In genomic region chr6:109477184-109477583, GRCh38 we compare ENCODE assay signal across 11 cellular contexts. TPM values are rescaled to one million over a fixed set of nuclear protein-coding genes. Genes with fewer than 3 reads are reported as not detected.
DNase-seq lines count a peak whose midpoint lies in the region; ATAC-seq and TF ChIP-seq lines count a peak whose summit lies in the region.
"Had no signal": no experiment of that assay in that cellular context is flagged by ENCODE, and none has a peak within 500 bp of the region (broad histone marks: within the 10 kb centered on the region; RNA-seq: fewer than 3 reads in every experiment).

No MANE protein-coding gene starts in this region.

- H3K27me3 Mint-ChIP-seq in activated CD4-positive, alpha-beta T cell treated with anti-CD3 and anti-CD28 coated beads for 36 hours: no peaks in the 10 kb centered on the region
- H3K27me3 Mint-ChIP-seq in IgD-negative memory B cell (no peaks in the 10 kb centered on the region), natural killer cell (ENCODE audit: low read depth in 2 of 2) (no peaks in the 10 kb centered on the region), HFFc6 (ENCODE audit: insufficient read depth) (no peaks in the 10 kb centered on the region)
- no peaks in the 10 kb centered on the region for H3K27me3 Mint-ChIP-seq in activated naive CD8-positive, alpha-beta T cell treated with anti-CD3 and anti-CD28 coated beads, Interleukin-2, amount 10 ng/mL, durations not matched to agents 7 days and 5 days

- peak overlapping the region; percentile 76 for H3K4me3 Mint-ChIP-seq in activated CD4-positive, alpha-beta T cell treated with anti-CD3 and anti-CD28 coated beads for 36 hours
- peak overlapping the region in 3 of 4 donors; percentile 85 to 96 (median 92) for H3K4me3 Mint-ChIP-seq in IgD-negative memory B cell
- peak overlapping the region; percentile 60 for H3K4me3 Mint-ChIP-seq in activated naive CD8-positive, alpha-beta T cell treated with anti-CD3 and anti-CD28 coated beads, Interleukin-2, amount 10 ng/mL, durations not matched to agents 7 days and 5 days
- peak overlapping the region; percentile 31 for H3K4me3 Mint-ChIP-seq in natural killer cell
- H3K4me3 Mint-ChIP-seq in HFFc6: no peak overlapping the region

- peaks cover 83% of the 10 kb centered on the region for H3K4me1 Mint-ChIP-seq in activated CD4-positive, alpha-beta T cell treated with anti-CD3 and anti-CD28 coated beads for 36 hours
- H3K4me1 Mint-ChIP-seq in IgD-negative memory B cell (peaks cover 55 to 74% (median 66%) of the 10 kb centered on the region in 3 donors), natural killer cell (peaks cover 73 to 76% of the 10 kb centered on the region in 2 donors), HFFc6 (ENCODE audit: low read depth) (peaks cover 46% of the 10 kb centered on the region)
- H3K4me1 Mint-ChIP-seq in activated naive CD8-positive, alpha-beta T cell treated with anti-CD3 and anti-CD28 coated beads, Interleukin-2, amount 10 ng/mL, durations not matched to agents 7 days and 5 days: peaks cover 69% of the 10 kb centered on the region

- ATAC-seq in activated CD4-positive, alpha-beta T cell treated with anti-CD3 and anti-CD28 coated beads for 36 hours: no peak
- no peak for ATAC-seq in activated naive CD8-positive, alpha-beta T cell treated with anti-CD3 and anti-CD28 coated beads, Interleukin-2, amount 10 ng/mL, durations not matched to agents 7 days and 5 days (ENCODE audit: low read depth)
- no peak for ATAC-seq in natural killer cell

- no peak for DNase-seq in activated CD4-positive, alpha-beta T cell treated with anti-CD3 and anti-CD28 coated beads for 36 hours
- no peak for DNase-seq in activated CD4-positive, alpha-beta T cell treated with anti-CD3 and anti-CD28 coated beads for 1 hour
- DNase-seq in activated naive CD8-positive, alpha-beta T cell treated with anti-CD3 and anti-CD28 coated beads, Interleukin-2, amount 10 ng/mL, durations not matched to agents 7 days and 5 days: no peak
- DNase-seq in natural killer cell (no peak), NCI-H1105 treated with DMSO at 0.1 percent for 48 hours (lab: John Stamatoyannopoulos, UW) (no peak), SKM-1 treated with dmso at 0.1 percent for 144 hours (lab: John Stamatoyannopoulos, UW; ENCODE audit: unreplicated experiment) (no peak), HFFc6 (no peak)
- DNase-seq: NCI-H2081 treated with DMSO at 0.1 percent for 48 hours, Right ventricle myocardium superior, spleen had no signal

- POLR2A ChIA-PET in activated CD4-positive, alpha-beta T cell treated with anti-CD3 and anti-CD28 coated beads for 36 hours (lab: Charles Lee): no interaction called here
- POLR2A ChIA-PET in activated naive CD8-positive, alpha-beta T cell treated with anti-CD3 and anti-CD28 coated beads, Interleukin-2, amount 10 ng/mL, durations not matched to agents 7 days and 5 days (lab: Charles Lee): no interaction called here

- CTCF ChIA-PET in activated CD4-positive, alpha-beta T cell treated with anti-CD3 and anti-CD28 coated beads for 36 hours (lab: Charles Lee): no interaction called here

- TF ChIP-seq CTCF in natural killer cell (IDR thresholded peaks at IDR 0.05) (no peak), HFFc6 (IDR thresholded peaks at IDR 0.05) (no peak)

- peak overlapping the region; percentile 88 for H3K27ac Mint-ChIP-seq in activated CD4-positive, alpha-beta T cell treated with anti-CD3 and anti-CD28 coated beads for 36 hours
- H3K27ac Mint-ChIP-seq in IgD-negative memory B cell (peak overlapping the region in 2 of 3 donors; percentile 76 to 86), natural killer cell (peak overlapping the region in 1 of 2 donors; percentile 33), HFFc6 (no peak overlapping the region)
- no peak overlapping the region for H3K27ac Mint-ChIP-seq in activated naive CD8-positive, alpha-beta T cell treated with anti-CD3 and anti-CD28 coated beads, Interleukin-2, amount 10 ng/mL, durations not matched to agents 7 days and 5 days

- H3K9me3 Mint-ChIP-seq in activated CD4-positive, alpha-beta T cell treated with anti-CD3 and anti-CD28 coated beads for 36 hours (ENCODE audit: low read depth): no peaks in the 10 kb centered on the region
- H3K9me3 Mint-ChIP-seq in IgD-negative memory B cell (peaks cover 0 to 3% (median 0%) of the 10 kb centered on the region in 3 donors), natural killer cell (no peaks in the 10 kb centered on the region), HFFc6 (no peaks in the 10 kb centered on the region)
- no peaks in the 10 kb centered on the region for H3K9me3 Mint-ChIP-seq in activated naive CD8-positive, alpha-beta T cell treated with anti-CD3 and anti-CD28 coated beads, Interleukin-2, amount 10 ng/mL, durations not matched to agents 7 days and 5 days

- H3K36me3 Mint-ChIP-seq in activated CD4-positive, alpha-beta T cell treated with anti-CD3 and anti-CD28 coated beads for 36 hours (ENCODE audit: low read depth): peaks cover 77% of the 10 kb centered on the region
- peaks cover 16% of the 10 kb centered on the region for H3K36me3 Mint-ChIP-seq in IgD-negative memory B cell
- H3K36me3 Mint-ChIP-seq in activated naive CD8-positive, alpha-beta T cell treated with anti-CD3 and anti-CD28 coated beads, Interleukin-2, amount 10 ng/mL, durations not matched to agents 7 days and 5 days: peaks cover 59% of the 10 kb centered on the region
- peaks cover 52% of the 10 kb centered on the region for H3K36me3 Mint-ChIP-seq in natural killer cell
- H3K36me3 Mint-ChIP-seq in HFFc6 (ENCODE audit: low read depth): peaks cover 62% of the 10 kb centered on the region

- intact Hi-C loops in activated CD4-positive, alpha-beta T cell treated with anti-CD3 and anti-CD28 coated beads for 36 hours (cut with DNase I, micrococcal nuclease): no loop called here
- intact Hi-C loops in natural killer cell (cut with micrococcal nuclease): no loop called here

RNA-seq across cellular contexts. Expression of gene ZBTB24, which starts 5.8 kb away (rescaled TPM):
- 10 to 100 TPM; 12.0 to 14.7 TPM for total RNA-seq in activated CD4-positive, alpha-beta T cell treated with anti-CD3 and anti-CD28 coated beads for 36 hours
- polyA plus RNA-seq in IgD-negative memory B cell: 15.5 TPM
- 10 to 100 TPM; 19.7 to 20.0 TPM for total RNA-seq in activated naive CD8-positive, alpha-beta T cell treated with anti-CD3 and anti-CD28 coated beads, Interleukin-2, amount 10 ng/mL, durations not matched to agents 7 days and 5 days
- 10 to 100 TPM in 1 of 3 donors, 1 to 10 TPM in 2; 6.7 to 10.6 (median 8.6) TPM for total RNA-seq in natural killer cell
- 1 to 10 TPM; 5.7 to 6.3 (median 6.1) TPM for total RNA-seq in HFFc6 (2021; fragmentation: NEBNext Ultra II Directional; extraction: Animal tissue kit (Norgen Biotek cat#: 25700))

RNA-seq across cellular contexts. Expression of gene MICAL1, which starts 21.6 kb away (rescaled TPM):
- 10 to 100 TPM; 25.1 to 26.3 TPM for total RNA-seq in activated CD4-positive, alpha-beta T cell treated with anti-CD3 and anti-CD28 coated beads for 36 hours
- 23.9 TPM for polyA plus RNA-seq in IgD-negative memory B cell
- total RNA-seq in activated naive CD8-positive, alpha-beta T cell treated with anti-CD3 and anti-CD28 coated beads, Interleukin-2, amount 10 ng/mL, durations not matched to agents 7 days and 5 days: 10 to 100 TPM; 80.4 to 81.5 TPM
- total RNA-seq in natural killer cell: 100 to 1,000 TPM in 1 of 3 donors, 10 to 100 TPM in 2; 72.4 to 102 (median 81.3) TPM
- total RNA-seq in HFFc6 (2021; fragmentation: NEBNext Ultra II Directional; extraction: Animal tissue kit (Norgen Biotek cat#: 25700)): 10 to 100 TPM; 37.9 to 44.9 (median 40.4) TPM

RNA-seq across cellular contexts. Expression of gene SMPD2, which starts 36.7 kb away (rescaled TPM):
- total RNA-seq in activated CD4-positive, alpha-beta T cell treated with anti-CD3 and anti-CD28 coated beads for 36 hours: 1 to 10 TPM; 7.5 to 9.5 TPM
- 22.0 TPM for polyA plus RNA-seq in IgD-negative memory B cell
- total RNA-seq in activated naive CD8-positive, alpha-beta T cell treated with anti-CD3 and anti-CD28 coated beads, Interleukin-2, amount 10 ng/mL, durations not matched to agents 7 days and 5 days: 10 to 100 TPM; 15.6 to 16.6 TPM
- total RNA-seq in natural killer cell: 10 to 100 TPM; 25.0 to 37.3 (median 29.3) TPM
- 1 to 10 TPM; 5.0 to 7.4 (median 5.7) TPM for total RNA-seq in HFFc6 (2021; fragmentation: NEBNext Ultra II Directional; extraction: Animal tissue kit (Norgen Biotek cat#: 25700))

RNA-seq across cellular contexts. Expression of gene PPIL6, which starts 36.8 kb away (rescaled TPM):
- total RNA-seq in activated CD4-positive, alpha-beta T cell treated with anti-CD3 and anti-CD28 coated beads for 36 hours: under 1 TPM in 1 of 2 experiments, not detected in 1; 0.09 TPM
- 1.1 TPM for polyA plus RNA-seq in IgD-negative memory B cell
- total RNA-seq in activated naive CD8-positive, alpha-beta T cell treated with anti-CD3 and anti-CD28 coated beads, Interleukin-2, amount 10 ng/mL, durations not matched to agents 7 days and 5 days: under 1 TPM; 0.17 to 0.53 TPM
- under 1 TPM; 0.28 to 0.70 (median 0.40) TPM for total RNA-seq in natural killer cell
- under 1 TPM in 5 of 6 experiments, not detected in 1; 0.21 to 0.53 (median 0.43) TPM for total RNA-seq in HFFc6 (2021; fragmentation: NEBNext Ultra II Directional; extraction: Animal tissue kit (Norgen Biotek cat#: 25700))

Comparison
In these comparisons a context has a peak if more than half of its experiments do, and no peak if none do; other contexts are left out.
1. H3K27ac Mint-ChIP-seq: peak in activated CD4-positive, alpha-beta T cell treated with anti-CD3 and anti-CD28 coated beads for 36 hours (single experiment) and IgD-negative memory B cell (2 of 3); none in activated naive CD8-positive, alpha-beta T cell treated with anti-CD3 and anti-CD28 coated beads, Interleukin-2, amount 10 ng/mL, durations not matched to agents 7 days and 5 days (single experiment) and HFFc6 (single experiment).